ENCODE assay signal across 28 cellular contexts in genomic region chrX:30913556-30913955, GRCh38.
"Had no signal": no experiment of that assay in that cellular context is flagged by ENCODE, and none has a peak within 500 bp of the region (broad histone marks: within the 10 kb centered on the region; RNA-seq: fewer than 3 reads in every experiment).

No MANE protein-coding gene starts in this region.

- H3K36me3 Mint-ChIP-seq: activated naive CD8-positive, alpha-beta T cell had no signal

- H3K9me3 ChIP-seq: body of pancreas, colonic mucosa, esophagus muscularis mucosa, gastroesophageal sphincter had no signal

- H3K4me3 Mint-ChIP-seq: activated B cell treated with CpG ODN at 0.5 μM for 24 hours; activated CD8-positive, alpha-beta T cell treated with anti-CD3 and anti-CD28 coated beads for 36 hours; activated naive CD8-positive, alpha-beta T cell; activated T-cell treated with anti-CD3 and anti-CD28 coated beads, Interleukin-2, amount 50 U/mL, for 4 hours; activated T-helper 17 cell treated with anti-CD3 and anti-CD28 coated beads, Interleukin-2, amount 50 U/mL, for 72 hours; T-helper 17 cell; T-helper 2 cell treated with Interferon-gamma antibody and Interleukin-4, amounts not matched to agents 5 μg/mL and 100 μg/mL, for 36 hours had no signal

- H3K27me3 ChIP-seq: body of pancreas, colonic mucosa, esophagus muscularis mucosa, gastroesophageal sphincter had no signal

- ATAC-seq: activated CD4-positive, CD25-positive, alpha-beta regulatory T cell treated with anti-CD3 and anti-CD28 coated beads, Interleukin-2, amount 50 U/mL, for 24 hours; activated CD8-positive, alpha-beta T cell treated with anti-CD3 and anti-CD28 coated beads for 36 hours; activated T-cell treated with anti-CD3 and anti-CD28 coated beads, Interleukin-2, amount 50 U/mL, for 4 hours; activated T-helper 17 cell treated with anti-CD3 and anti-CD28 coated beads, Interleukin-2, amount 50 U/mL, for 72 hours; body of pancreas; gastroesophageal sphincter; T-helper 17 cell had no signal

- H3K27ac ChIP-seq: body of pancreas, colonic mucosa, esophagus muscularis mucosa, gastroesophageal sphincter, WERI-Rb-1 had no signal

- H3K4me1 Mint-ChIP-seq: activated T-helper 17 cell treated with anti-CD3 and anti-CD28 coated beads, Interleukin-2, amount 50 U/mL, for 72 hours had no signal

- H3K4me1 ChIP-seq: body of pancreas, colonic mucosa, esophagus muscularis mucosa, gastroesophageal sphincter had no signal

- H3K27ac Mint-ChIP-seq: activated B cell treated with CpG ODN at 0.5 μM for 24 hours; activated CD8-positive, alpha-beta T cell treated with anti-CD3 and anti-CD28 coated beads for 36 hours; activated naive CD8-positive, alpha-beta T cell; activated T-helper 17 cell treated with anti-CD3 and anti-CD28 coated beads, Interleukin-2, amount 50 U/mL, for 72 hours; T-helper 17 cell; T-helper 2 cell treated with Interferon-gamma antibody and Interleukin-4, amounts not matched to agents 5 μg/mL and 100 μg/mL, for 36 hours had no signal

- H3K36me3 ChIP-seq: colonic mucosa, esophagus muscularis mucosa, gastroesophageal sphincter, WERI-Rb-1 had no signal

- H3K9me3 Mint-ChIP-seq: activated B cell treated with CpG ODN at 0.5 μM for 24 hours; activated CD8-positive, alpha-beta T cell treated with anti-CD3 and anti-CD28 coated beads for 36 hours; activated T-cell treated with anti-CD3 and anti-CD28 coated beads, Interleukin-2, amount 50 U/mL, for 4 hours; activated T-helper 17 cell treated with anti-CD3 and anti-CD28 coated beads, Interleukin-2, amount 50 U/mL, for 72 hours; T-helper 2 cell treated with Interferon-gamma antibody and Interleukin-4, amounts not matched to agents 5 μg/mL and 100 μg/mL, for 36 hours had no signal

- DNase-seq: activated B cell treated with CpG ODN at 0.5 μM for 24 hours; activated CD4-positive, alpha-beta T cell treated with anti-CD3 and anti-CD28 coated beads for 48 hours; activated CD4-positive, alpha-beta T cell treated with anti-CD3 and anti-CD28 coated beads, Interleukin-2, amount 50 U/mL, for 1 hour; activated CD4-positive, alpha-beta T cell treated with anti-CD3 and anti-CD28 coated beads, Interleukin-2, amount 50 U/mL, for 48 hours; activated CD8-positive, alpha-beta memory T cell treated with anti-CD3 and anti-CD28 coated beads for 24 hours; activated CD8-positive, alpha-beta T cell treated with anti-CD3 and anti-CD28 coated beads for 36 hours; activated effector memory CD4-positive, alpha-beta T cell treated with Interleukin-2 at 50 U/mL for 16 hours; activated gamma-delta T cell treated with Interleukin-2 at 50 U/mL for 16 hours; activated naive CD4-positive, alpha-beta T cell treated with anti-CD3 and anti-CD28 coated beads, Interleukin-2, amount 50 U/mL, for 16 hours; activated naive CD4-positive, alpha-beta T cell treated with Interleukin-2 at 50 U/mL for 16 hours; activated T-cell treated with anti-CD3 and anti-CD28 coated beads, Interleukin-2, amount 50 U/mL, for 4 hours; amniotic stem cell; anterior cingulate cortex; body of pancreas; caudate nucleus; colonic mucosa; effector memory CD4-positive, alpha-beta T cell; foreskin melanocyte; T-helper 1 cell; T-helper 17 cell; T1000; WERI-Rb-1 had no signal

- H3K27me3 Mint-ChIP-seq: activated B cell treated with CpG ODN at 0.5 μM for 24 hours; activated naive CD8-positive, alpha-beta T cell; activated T-helper 17 cell treated with anti-CD3 and anti-CD28 coated beads, Interleukin-2, amount 50 U/mL, for 72 hours; T-helper 17 cell had no signal

- H3K4me3 ChIP-seq: body of pancreas, colonic mucosa, esophagus muscularis mucosa, gastroesophageal sphincter had no signal
